In genomic region chr1:184110253-184111204, GRCh38 we compare ENCODE assay signal across 11 cellular contexts. TPM values are rescaled to one million over a fixed set of nuclear protein-coding genes. Genes with fewer than 3 reads are reported as not detected.
DNase-seq lines count a peak whose midpoint lies in the region; ATAC-seq and TF ChIP-seq lines count a peak whose summit lies in the region.
"Had no signal": no experiment of that assay in that cellular context is flagged by ENCODE, and none has a peak within 500 bp of the region (broad histone marks: within the 10 kb centered on the region; RNA-seq: fewer than 3 reads in every experiment).

No MANE protein-coding gene starts in this region.

- TF ChIP-seq EP300 in esophagus muscularis mucosa (IDR thresholded peaks at IDR 0.05): no peak

- CTCF ChIA-PET in HCT116 (lab: Charles Lee): no interaction called here

- no peak overlapping the region for H2BK120ac ChIP-seq in mesenchymal stem cell (ENCODE audit: low read depth, low read length)

- no peaks in the 10 kb centered on the region for H3K79me2 ChIP-seq in HCT116 (ENCODE audit: insufficient read depth, low read length)

- no TSS peak for BruUV-seq in HCT116 (replicated peaks; lab: Mats Ljungman, UMichigan)

- no peaks in the 10 kb centered on the region for H3K27me3 ChIP-seq in HCT116 (ENCODE audit: insufficient read depth, low read length)
- H3K27me3 ChIP-seq in mesenchymal stem cell (ENCODE audit: control insufficient read depth in 1 of 2, insufficient read depth in 1 of 2, low read length in 2 of 2): no peaks in the 10 kb centered on the region
- no peaks in the 10 kb centered on the region for H3K27me3 ChIP-seq in esophagus muscularis mucosa
- H3K27me3 ChIP-seq: ascending aorta, suprapubic skin had no signal

- no peak overlapping the region for H4K91ac ChIP-seq in mesenchymal stem cell (ENCODE audit: low read length)

- no peak overlapping the region for H2BK15ac ChIP-seq in mesenchymal stem cell (ENCODE audit: low read depth, poor library complexity, severe bottlenecking)

- H3K27ac Mint-ChIP-seq in activated naive CD8-positive, alpha-beta T cell treated with anti-CD3 and anti-CD28 coated beads, Interleukin-2, amount 50 U/mL, for 24 hours: no peak overlapping the region

- H2AFZ ChIP-seq in HCT116 (ENCODE audit: low read depth, low read length, poor library complexity, severe bottlenecking) (no peak overlapping the region), mesenchymal stem cell (ENCODE audit: low read depth, low read length) (no peak overlapping the region)

- H3K4me2 ChIP-seq in HCT116 (ENCODE audit: low read length) (no peak overlapping the region), mesenchymal stem cell (ENCODE audit: low read length, poor library complexity, severe bottlenecking) (no peak overlapping the region)

- no peak overlapping the region for H3K23ac ChIP-seq in mesenchymal stem cell (ENCODE audit: low read length in 2 of 2)

- H3K9me3 Mint-ChIP-seq in activated naive CD8-positive, alpha-beta T cell treated with anti-CD3 and anti-CD28 coated beads, Interleukin-2, amount 50 U/mL, for 24 hours: peaks cover 16% of the 10 kb centered on the region

- TF ChIP-seq POLR2A in HCT116 (IDR thresholded peaks at IDR 0.05; ENCODE audit: borderline replicate concordance, extremely low read depth, insufficient read depth, insufficient read length) (no peak), esophagus muscularis mucosa (IDR thresholded peaks at IDR 0.05; ENCODE audit: low read depth) (no peak)

- no peak overlapping the region for H2BK5ac ChIP-seq in mesenchymal stem cell (ENCODE audit: low read depth, low read length, poor library complexity, severe bottlenecking)

- intact Hi-C loops in HCT116 (cut with micrococcal nuclease): no loop called here
- intact Hi-C loops in esophagus muscularis mucosa (cut with DNase I): no loop called here

- H3K79me1 ChIP-seq in mesenchymal stem cell (replicated peaks; ENCODE audit: low read length, poor library complexity, severe bottlenecking): no peaks in the 10 kb centered on the region

- H3K4me1 Mint-ChIP-seq in activated naive CD8-positive, alpha-beta T cell treated with anti-CD3 and anti-CD28 coated beads, Interleukin-2, amount 50 U/mL, for 24 hours: peaks cover 5% of the 10 kb centered on the region

- H3K9ac ChIP-seq in HCT116 (ENCODE audit: low read length) (no peak overlapping the region), mesenchymal stem cell (ENCODE audit: low read length) (no peak overlapping the region)

- H3K9me2 ChIP-seq in HCT116 (ENCODE audit: insufficient read depth): no peaks in the 10 kb centered on the region

- peak overlapping the region in 1 of 2 experiments; percentile 10 for H2BK12ac ChIP-seq in mesenchymal stem cell (ENCODE audit: low read length in 2 of 2)

- no peak overlapping the region for H3K18ac ChIP-seq in mesenchymal stem cell (ENCODE audit: low read depth in 1 of 2, low read length in 2 of 2)

- no peak overlapping the region for H3K4me3 Mint-ChIP-seq in activated naive CD8-positive, alpha-beta T cell treated with anti-CD3 and anti-CD28 coated beads, Interleukin-2, amount 50 U/mL, for 24 hours

- H3K14ac ChIP-seq in mesenchymal stem cell (ENCODE audit: low read length in 2 of 2): no peak overlapping the region

- H2AK5ac ChIP-seq in mesenchymal stem cell (ENCODE audit: low read length, severe bottlenecking): no peak overlapping the region

- H3K4ac ChIP-seq in mesenchymal stem cell (ENCODE audit: low read depth in 1 of 2, low read length in 2 of 2): no peak overlapping the region

- ATAC-seq in HCT116: no peak
- peak; percentile 59 for ATAC-seq in activated naive CD8-positive, alpha-beta T cell treated with anti-CD3 and anti-CD28 coated beads, Interleukin-2, amount 50 U/mL, for 24 hours
- ATAC-seq in HG02588 (IDR thresholded peaks at IDR 0.05; ENCODE audit: unreplicated experiment): no peak

- DNase-seq in GM10266 (ENCODE audit: extremely low spot score) (no peak), HCT116 (ENCODE audit: low read depth, low spot score) (no peak), mesenchymal stem cell (no peak), esophagus muscularis mucosa (ENCODE audit: extremely low spot score) (no peak), RKO (ENCODE audit: low spot score) (no peak)
- peak; percentile 2 for DNase-seq in activated naive CD8-positive, alpha-beta T cell treated with anti-CD3 and anti-CD28 coated beads, Interleukin-2, amount 50 U/mL, for 24 hours
- DNase-seq: activated T-cell treated with anti-CD3 and anti-CD28 coated beads for 4 hours, retina had no signal

- H3K27ac ChIP-seq in HCT116 (ENCODE audit: low read depth, low read length) (no peak overlapping the region), mesenchymal stem cell (ENCODE audit: low read length, poor library complexity, severe bottlenecking) (no peak overlapping the region), esophagus muscularis mucosa (replicated peaks in 1 of 4) (no peak overlapping the region)
- H3K27ac ChIP-seq: ascending aorta, suprapubic skin had no signal

- TF ChIP-seq RAD21 in HCT116 (IDR thresholded peaks at IDR 0.05; ENCODE audit: low read depth): no peak

- TF ChIP-seq CTCF in GM10266 (IDR thresholded peaks at IDR 0.05; ENCODE audit: control insufficient read depth, insufficient read depth, low read depth, missing control alignments) (peak; percentile 20), HCT116 (IDR thresholded peaks at IDR 0.05 in 2 of 3, conservative IDR thresholded peaks at IDR 0.05 in 1 of 3; ENCODE audit: borderline replicate concordance in 1 of 3, insufficient read depth in 1 of 3, low read depth in 2 of 3, low read length in 2 of 3) (peak in 2 of 3 experiments; percentile 6 to 11; a peak in 1 of 6 replicates), esophagus muscularis mucosa (IDR thresholded peaks at IDR 0.05) (no peak)

- H3K4me3 ChIP-seq in HCT116 (replicated peaks in 1 of 2; ENCODE audit: low read depth in 1 of 2, low read length in 2 of 2): no peak overlapping the region
- H3K4me3 ChIP-seq in mesenchymal stem cell (ENCODE audit: insufficient read depth in 1 of 2, low read depth in 1 of 2, low read length in 2 of 2): no peak overlapping the region
- no peak overlapping the region for H3K4me3 ChIP-seq in esophagus muscularis mucosa
- H3K4me3 ChIP-seq: ascending aorta, suprapubic skin had no signal

- no peaks in the 10 kb centered on the region for H3K27me3 Mint-ChIP-seq in activated naive CD8-positive, alpha-beta T cell treated with anti-CD3 and anti-CD28 coated beads, Interleukin-2, amount 50 U/mL, for 24 hours

- H3K4me1 ChIP-seq in HCT116 (ENCODE audit: control insufficient read depth in 1 of 2, insufficient read depth in 2 of 2, low read length in 2 of 2): no peaks in the 10 kb centered on the region
- H3K4me1 ChIP-seq in mesenchymal stem cell (ENCODE audit: control insufficient read depth, insufficient read depth, low read depth, low read length): peaks cover 4% of the 10 kb centered on the region
- no peaks in the 10 kb centered on the region for H3K4me1 ChIP-seq in esophagus muscularis mucosa
- H3K4me1 ChIP-seq: ascending aorta, suprapubic skin had no signal

- H3K36me3 ChIP-seq in HCT116 (ENCODE audit: control insufficient read depth in 1 of 2, insufficient read depth in 2 of 2, low read length in 2 of 2) (no peaks in the 10 kb centered on the region), mesenchymal stem cell (ENCODE audit: control insufficient read depth in 1 of 2, insufficient read depth in 2 of 2, low read depth in 1 of 2, low read length in 2 of 2) (peaks cover 0 to 5% of the 10 kb centered on the region in 2 experiments), esophagus muscularis mucosa (no peaks in the 10 kb centered on the region)
- H3K36me3 ChIP-seq: ascending aorta, suprapubic skin had no signal

- no peaks in the 10 kb centered on the region for H4K20me1 ChIP-seq in HCT116 (ENCODE audit: insufficient read depth)

- peak overlapping the region; percentile 42 for H4K8ac ChIP-seq in mesenchymal stem cell (ENCODE audit: low read length)

- RAD21 ChIA-PET in HCT116 (lab: Charles Lee; ENCODE audit: low non-redundant PET in 1 of 2, low total read pairs in 2 of 2, uncharacterized antibody in 2 of 2, unreplicated experiment in 2 of 2): no interaction called here

- H3K36me3 Mint-ChIP-seq in activated naive CD8-positive, alpha-beta T cell treated with anti-CD3 and anti-CD28 coated beads, Interleukin-2, amount 50 U/mL, for 24 hours (ENCODE audit: low read depth): peaks cover 8% of the 10 kb centered on the region

- WGBS in mesenchymal stem cell: 96% methylated on average over 8 of the region's 11 CpGs
- 92% methylated on average over 11 of the region's 11 CpGs for WGBS in esophagus muscularis mucosa

- POLR2A ChIA-PET in HCT116 (lab: Charles Lee): no interaction called here

- H3K9me3 ChIP-seq in HCT116 (ENCODE audit: control insufficient read depth in 1 of 2, insufficient read depth in 1 of 2, low read depth in 1 of 2, low read length in 2 of 2) (no peaks in the 10 kb centered on the region), mesenchymal stem cell (ENCODE audit: control insufficient read depth, low read length) (peaks cover 15% of the 10 kb centered on the region), esophagus muscularis mucosa (no peaks in the 10 kb centered on the region)
- H3K9me3 ChIP-seq: suprapubic skin had no signal

TF ChIP-seq in HCT116, 20 proteins besides CTCF, POLR2A, EP300 and RAD21:
- no peak for TF ChIP-seq ZFX (IDR thresholded peaks at IDR 0.05)

RNA-seq across cellular contexts. Expression of gene TSEN15, which starts 59.0 kb away (rescaled TPM):
- total RNA-seq in HCT116 (2021; ENCODE audit: unreplicated experiment): 31.1 TPM
- 15.4 and 22.3 TPM in 2 replicates for polyA plus RNA-seq in HCT116 (2012)
- polyA plus RNA-seq in mesenchymal stem cell (2013, experiment 1 of 2): 32.4 TPM
- 34.3 TPM for polyA plus RNA-seq in mesenchymal stem cell (2013, experiment 2 of 2)
- total RNA-seq in esophagus muscularis mucosa: 10 to 100 TPM; 27.3 to 52.3 (median 33.4) TPM

Comparison
In these comparisons a context has a peak if more than half of its experiments do, and no peak if none do; other contexts are left out.
1. CTCF ChIP-seq: peak in GM10266 (single experiment) and HCT116 (2 of 3); none in esophagus muscularis mucosa (0 of 3).